ENCODE assay signal across 9 cellular contexts in genomic region chr10:13206546-13207443, GRCh38. TPM values are rescaled to one million over a fixed set of nuclear protein-coding genes. Genes with fewer than 3 reads are reported as not detected.
DNase-seq lines count a peak whose midpoint lies in the region; ATAC-seq, FAIRE-seq and TF ChIP-seq lines count a peak whose summit lies in the region.
"Had no signal": no experiment of that assay in that cellular context is flagged by ENCODE, and none has a peak within 500 bp of the region (broad histone marks: within the 10 kb centered on the region; RNA-seq: fewer than 3 reads in every experiment).

No MANE protein-coding gene starts in this region.

- no peaks in the 10 kb centered on the region for H3K9me3 Mint-ChIP-seq in HFFc6

- no peak overlapping the region for H3K4me3 Mint-ChIP-seq in HFFc6

- TF ChIP-seq CTCF in HFFc6 (IDR thresholded peaks at IDR 0.05) = peak; percentile 83
- TF ChIP-seq CTCF in K562 (IDR thresholded peaks at IDR 0.05 in 2 of 3, conservative IDR thresholded peaks at IDR 0.05 in 1 of 3; ENCODE audit: insufficient read depth in 2 of 3, low read depth in 1 of 3, low read length in 3 of 3) = peak in 2 of 3 experiments; percentile 18 to 46; a peak in 2 of 6 replicates
- TF ChIP-seq CTCF in liver (IDR thresholded peaks at IDR 0.05; ENCODE audit: low read depth, low read length, missing input control) = peak; percentile 62

- H3K9ac ChIP-seq in K562 (ENCODE audit: insufficient read depth in 1 of 2, low read depth in 2 of 2, low read length in 2 of 2) = no peak overlapping the region
- no peak overlapping the region for H3K9ac ChIP-seq in liver (ENCODE audit: low read depth in 1 of 2, low read length in 2 of 2)

- TF ChIP-seq POLR2A in K562 (conservative IDR thresholded peaks at IDR 0.05) = no peak

- 70% methylated on average over 5 of the region's 5 CpGs for WGBS in K562 (ENCODE audit: insufficient coverage, low coverage, missing lambda C conversion rate)
- WGBS in liver = 63% methylated on average over 5 of the region's 5 CpGs

- H3K27ac ChIP-seq in K562 (ENCODE audit: extremely low read depth, low read depth, low read length) = no peak overlapping the region
- no peak overlapping the region for H3K27ac ChIP-seq in liver (ENCODE audit: low read depth in 1 of 2, low read length in 2 of 2)

- H3K36me3 Mint-ChIP-seq in HFFc6 (ENCODE audit: low read depth) = peaks cover 6% of the 10 kb centered on the region; the same call in 1 of the 2 replicates

- H3K27ac Mint-ChIP-seq in HFFc6 = no peak overlapping the region; the same call in 1 of the 2 replicates

- peak in 1 of 2 experiments; percentile 45; a peak in 2 of 4 replicates for TF ChIP-seq RAD21 in K562 (CRISPR knock-in tag; conservative IDR thresholded peaks at IDR 0.05 in 1 of 2, IDR thresholded peaks at IDR 0.05 in 1 of 2)
- peak; percentile 73 to 77 for TF ChIP-seq RAD21 in liver (IDR thresholded peaks at IDR 0.05)

- H3K4me2 ChIP-seq in K562 (ENCODE audit: insufficient read depth, low read length) = no peak overlapping the region

- DNase-seq in AG20443 (ENCODE audit: low spot score) (peak; percentile 58), HFFc6 (peak; percentile 29), K562 (ENCODE audit: extremely low read depth in 1 of 4, low spot score in 3 of 4) (no peak), anterior cingulate cortex (lab: John Stamatoyannopoulos, UW) (no peak), NCI-H446 treated with DMSO at 0.1 percent for 48 hours (lab: John Stamatoyannopoulos, UW) (no peak)
- no peak for DNase-seq in activated T-cell treated with anti-CD3 and anti-CD28 coated beads, Interleukin-2, amount 50 U/mL, for 48 hours

- no peaks in the 10 kb centered on the region for H3K79me2 ChIP-seq in K562 (ENCODE audit: control insufficient read depth, insufficient read depth, low read length)

- no peak overlapping the region for H2AFZ ChIP-seq in K562 (ENCODE audit: low read depth, low read length)

- H3K27me3 ChIP-seq in K562 (ENCODE audit: control insufficient read depth in 2 of 2, insufficient read depth in 2 of 2, low read length in 2 of 2) = no peaks in the 10 kb centered on the region
- H3K27me3 ChIP-seq in liver (ENCODE audit: control insufficient read depth in 4 of 4, insufficient read depth in 4 of 4, low read length in 3 of 4) = no peaks in the 10 kb centered on the region

- H3K4me3 ChIP-seq in K562 = no peak overlapping the region
- H3K4me3 ChIP-seq in liver (ENCODE audit: low read depth in 1 of 3, low read length in 3 of 3) = no peak overlapping the region

- H3K9me1 ChIP-seq in K562 (ENCODE audit: control insufficient read depth, insufficient read depth, low read length) = no peaks in the 10 kb centered on the region

- intact Hi-C loops in K562 (cut with micrococcal nuclease) = no loop called here

- H3K9me3 ChIP-seq in K562 (replicated peaks; ENCODE audit: control insufficient read depth, insufficient read depth, low read depth, low read length) (no peaks in the 10 kb centered on the region), liver (ENCODE audit: control insufficient read depth in 4 of 4, low read length in 3 of 4) (no peaks in the 10 kb centered on the region)

- peaks cover 85% of the 10 kb centered on the region for H3K36me3 ChIP-seq in K562 (ENCODE audit: control insufficient read depth, insufficient read depth, low read length)
- H3K36me3 ChIP-seq in liver (ENCODE audit: control insufficient read depth in 4 of 4, insufficient read depth in 3 of 4, low read depth in 1 of 4, low read length in 3 of 4) = no peaks in the 10 kb centered on the region

- in situ Hi-C loops in K562 (cut with MboI) = no loop called here

- no peak for TF ChIP-seq EP300 in K562 (IDR thresholded peaks at IDR 0.05; ENCODE audit: low read length)

- POLR2A ChIA-PET in K562 (lab: Yijun Ruan, JAX) = no interaction called here

- no peaks in the 10 kb centered on the region for H4K20me1 ChIP-seq in K562 (replicated peaks; ENCODE audit: control insufficient read depth, insufficient read depth, low read length)

- no TSS peak for BruUV-seq in K562 (replicated peaks; lab: Mats Ljungman, UMichigan)

- ATAC-seq in K562 (no peak), GM21381 (IDR thresholded peaks at IDR 0.05; ENCODE audit: unreplicated experiment) (no peak)

- CTCF ChIA-PET in K562 (lab: Yijun Ruan, JAX; ENCODE audit: low intra/inter-chr PET ratio) = interaction anchor here (0.5 to 1.1 kb wide), 3 partner anchors 86 to 234 kb away, joined by 3 to 5 read pairs (median 5); no protein-coding TSS in a partner anchor

- H3K4me1 ChIP-seq in K562 (replicated peaks in 1 of 2; ENCODE audit: control insufficient read depth in 2 of 2, insufficient read depth in 2 of 2, low read length in 2 of 2) (no peaks in the 10 kb centered on the region), liver (ENCODE audit: control insufficient read depth in 4 of 4, insufficient read depth in 4 of 4, low read length in 3 of 4) (peaks cover 0 to 4% (median 0%) of the 10 kb centered on the region in 4 donors)

- H3K4me1 Mint-ChIP-seq in HFFc6 (ENCODE audit: low read depth) = peaks cover 2% of the 10 kb centered on the region; the same call in 1 of the 2 replicates

- FAIRE-seq in K562 (lab: Jason Lieb, UNC) = no peak

- H3K27me3 Mint-ChIP-seq in HFFc6 (ENCODE audit: insufficient read depth) = peaks cover 3% of the 10 kb centered on the region; the same call in 1 of the 2 replicates

TF ChIP-seq in liver, 16 proteins besides CTCF, POLR2A, EP300 and RAD21 (continues in another document):
- TF ChIP-seq REST (IDR thresholded peaks at IDR 0.05) = no peak
- TF ChIP-seq YY1 (IDR thresholded peaks at IDR 0.05) = no peak

RNA-seq across cellular contexts. Expression of gene UCMA, which starts 27.4 kb away (rescaled TPM):
- total RNA-seq in HFFc6 (2021; fragmentation: NEBNext Ultra II Directional; extraction: Animal tissue kit (Norgen Biotek cat#: 25700)) = not detected
- not detected in 2 replicates for total RNA-seq in K562 (2011; cell fraction: chromatin; rRNA removed; ENCODE audit: low replicate concordance)
- total RNA-seq in K562 (2011; cell fraction: nucleolus; rRNA removed) = not detected in 2 replicates
- not detected in 2 replicates for total RNA-seq in K562 (2011; cell fraction: nucleoplasm; rRNA removed)
- total RNA-seq in K562 (2014; rRNA removed) = not detected in 2 replicates
- not detected in 2 replicates for total RNA-seq in K562 (2014; rRNA removed; fragmentation: Illumina TruSeq; extraction: Trizol)
- total RNA-seq in K562 (2015; rRNA removed; fragmentation: Illumina TruSeq; extraction: Trizol) = not detected in 2 replicates
- total RNA-seq in K562 (2021) = not detected in 2 replicates
- not detected in 2 replicates for polyA plus RNA-seq in K562 (2011; rRNA removed)
- not detected in 2 replicates for polyA plus RNA-seq in K562 (2011; cell fraction: cytosol; rRNA removed)
- not detected in 2 replicates for polyA plus RNA-seq in K562 (2011; cell fraction: nucleus; rRNA removed)
- not detected in 2 replicates for polyA plus RNA-seq in K562 (2012)
- not detected in 2 replicates for polyA plus RNA-seq in K562 (2014; fragmentation: Illumina TruSeq; extraction: Trizol)
- polyA plus RNA-seq in K562 (2014; fragmentation: Nextera tagmentation; extraction: Ambion mirVana) = not detected
- not detected in 2 replicates for polyA plus RNA-seq in K562 (2014; rRNA removed)
- polyA minus RNA-seq in K562 (2011; rRNA and poly(A)+ RNA removed) = not detected in 2 replicates
- not detected in 2 replicates for polyA minus RNA-seq in K562 (2011; cell fraction: cytosol; rRNA and poly(A)+ RNA removed)
- polyA minus RNA-seq in K562 (2011; cell fraction: nucleus; rRNA and poly(A)+ RNA removed) = not detected in 2 replicates
- total RNA-seq in liver = not detected
- not detected for polyA plus RNA-seq in liver
- total RNA-seq: urinary bladder had no signal
- polyA plus RNA-seq: urinary bladder had no signal

RNA-seq across cellular contexts. Expression of gene MCM10, which starts 45.4 kb away (rescaled TPM):
- total RNA-seq in HFFc6 (2021; fragmentation: NEBNext Ultra II Directional; extraction: Animal tissue kit (Norgen Biotek cat#: 25700)) = 10 to 100 TPM in 5 of 6 experiments, 1 to 10 TPM in 1; 8.3 to 18.4 (median 15.7) TPM
- 70.9 and 136 TPM in 2 replicates for total RNA-seq in K562 (2011; cell fraction: chromatin; rRNA removed; ENCODE audit: low replicate concordance)
- total RNA-seq in K562 (2011; cell fraction: nucleolus; rRNA removed) = 37.0 and 42.4 TPM in 2 replicates
- 41.4 and 42.4 TPM in 2 replicates for total RNA-seq in K562 (2011; cell fraction: nucleoplasm; rRNA removed)
- 59.0 and 61.1 TPM in 2 replicates for total RNA-seq in K562 (2014; rRNA removed)
- total RNA-seq in K562 (2014; rRNA removed; fragmentation: Illumina TruSeq; extraction: Trizol) = 54.6 and 61.9 TPM in 2 replicates
- 55.2 and 56.4 TPM in 2 replicates for total RNA-seq in K562 (2015; rRNA removed; fragmentation: Illumina TruSeq; extraction: Trizol)
- total RNA-seq in K562 (2021) = 59.4 and 68.1 TPM in 2 replicates
- polyA plus RNA-seq in K562 (2011; rRNA removed) = 18.7 and 25.9 TPM in 2 replicates
- 8.2 and 9.0 TPM in 2 replicates for polyA plus RNA-seq in K562 (2011; cell fraction: cytosol; rRNA removed)
- polyA plus RNA-seq in K562 (2011; cell fraction: nucleus; rRNA removed) = 21.4 and 24.5 TPM in 2 replicates
- polyA plus RNA-seq in K562 (2012) = 18.1 and 26.1 TPM in 2 replicates
- polyA plus RNA-seq in K562 (2014; fragmentation: Illumina TruSeq; extraction: Trizol) = 40.0 and 48.0 TPM in 2 replicates
- polyA plus RNA-seq in K562 (2014; fragmentation: Nextera tagmentation; extraction: Ambion mirVana) = 10 to 100 TPM; 10.4 to 26.1 TPM
- polyA plus RNA-seq in K562 (2014; rRNA removed) = 32.7 and 34.3 TPM in 2 replicates
- polyA minus RNA-seq in K562 (2011; rRNA and poly(A)+ RNA removed) = 34.5 and 37.9 TPM in 2 replicates
- polyA minus RNA-seq in K562 (2011; cell fraction: cytosol; rRNA and poly(A)+ RNA removed) = 18.7 and 25.1 TPM in 2 replicates
- 33.0 and 42.0 TPM in 2 replicates for polyA minus RNA-seq in K562 (2011; cell fraction: nucleus; rRNA and poly(A)+ RNA removed)
- 10 to 100 TPM in 1 of 2 donors, under 1 TPM in 1; under 0.01 to 10.0 TPM for total RNA-seq in liver
- polyA plus RNA-seq in liver = under 1 TPM; 0.32 to 0.37 TPM

Comparison
In these comparisons a context has a peak if more than half of its experiments do, and no peak if none do; other contexts are left out.
1. DNase-seq: peak in AG20443 (single experiment) and HFFc6 (single experiment); none in K562 (0 of 4), anterior cingulate cortex (0 of 58), NCI-H446 treated with DMSO at 0.1 percent for 48 hours (single experiment) and activated T-cell treated with anti-CD3 and anti-CD28 coated beads, Interleukin-2, amount 50 U/mL, for 48 hours (0 of 2).
2. CTCF ChIP-seq: peak in every context shown above with its lines; median percentile 83 in HFFc6; 62 in liver; 32 in K562.